ENCODE assay signal across 8 cellular contexts in genomic region chr9:109014267-109015025, GRCh38. TPM values are rescaled to one million over a fixed set of nuclear protein-coding genes. Genes with fewer than 3 reads are reported as not detected.
DNase-seq lines count a peak whose midpoint lies in the region; ATAC-seq and TF ChIP-seq lines count a peak whose summit lies in the region.

No MANE protein-coding gene starts in this region.

- H3K36me3 ChIP-seq in lower lobe of right lung, result peaks cover under 1% of the 10 kb centered on the region
- H3K36me3 ChIP-seq in OCI-LY7 (ENCODE audit: insufficient read depth, low read length), result peaks cover 24% of the 10 kb centered on the region

- H3K27me3 ChIP-seq in lower lobe of right lung (ENCODE audit: low read depth), result no peaks in the 10 kb centered on the region

- H3K4me3 Mint-ChIP-seq in activated naive CD4-positive, alpha-beta T cell treated with anti-CD3 and anti-CD28 coated beads, Interleukin-2, amount 50 U/mL, for 24 hours, result peak overlapping the region; percentile 90
- H3K4me3 Mint-ChIP-seq in central memory CD8-positive, alpha-beta T cell, result peak overlapping the region; percentile 97
- peak overlapping the region; percentile 98 for H3K4me3 Mint-ChIP-seq in type B pancreatic cell

- TF ChIP-seq CTCF in lower lobe of right lung (IDR thresholded peaks at IDR 0.05) (no peak), type B pancreatic cell (conservative IDR thresholded peaks at IDR 0.05) (no peak), OCI-LY7 (conservative IDR thresholded peaks at IDR 0.05; ENCODE audit: low read length) (no peak)

- no peaks in the 10 kb centered on the region for H3K27me3 Mint-ChIP-seq in activated naive CD4-positive, alpha-beta T cell treated with anti-CD3 and anti-CD28 coated beads, Interleukin-2, amount 50 U/mL, for 24 hours
- H3K27me3 Mint-ChIP-seq in central memory CD8-positive, alpha-beta T cell, result no peaks in the 10 kb centered on the region
- no peaks in the 10 kb centered on the region for H3K27me3 Mint-ChIP-seq in type B pancreatic cell

- CTCF ChIA-PET in OCI-LY7 (lab: Charles Lee; ENCODE audit: unreplicated experiment), result no interaction called here

- peaks cover 23% of the 10 kb centered on the region; the same call in 1 of the 2 replicates for H3K79me2 ChIP-seq in OCI-LY7 (ENCODE audit: insufficient read depth, low read depth, low read length)

- peaks cover 2% of the 10 kb centered on the region for H3K36me3 Mint-ChIP-seq in activated naive CD4-positive, alpha-beta T cell treated with anti-CD3 and anti-CD28 coated beads, Interleukin-2, amount 50 U/mL, for 24 hours
- peaks cover 3% of the 10 kb centered on the region for H3K36me3 Mint-ChIP-seq in central memory CD8-positive, alpha-beta T cell (ENCODE audit: insufficient read depth)
- H3K36me3 Mint-ChIP-seq in type B pancreatic cell, result peaks cover 11% of the 10 kb centered on the region

- peaks cover 15% of the 10 kb centered on the region for H4K20me1 ChIP-seq in OCI-LY7 (ENCODE audit: insufficient read depth, low read length)

- H3K4me3 ChIP-seq in lower lobe of right lung, result peak overlapping the region; percentile 87
- no peak overlapping the region for H3K4me3 ChIP-seq in OCI-LY7 (ENCODE audit: low read depth, low read length, poor library complexity, severe bottlenecking)

- intact Hi-C loops in lower lobe of right lung (cut with DNase I) (no loop called here), OCI-LY7 (cut with micrococcal nuclease; ENCODE audit: unreplicated experiment) (no loop called here)

- ATAC-seq in central memory CD8-positive, alpha-beta T cell (replicated peaks; ENCODE audit: extremely low read depth, poor library complexity, severe bottlenecking), result no peak
- peak in 1 of 2 donors; percentile 4 for ATAC-seq in lower lobe of right lung
- no peak for ATAC-seq in GM18907 (IDR thresholded peaks at IDR 0.05; ENCODE audit: unreplicated experiment)

- H3K27ac Mint-ChIP-seq in activated naive CD4-positive, alpha-beta T cell treated with anti-CD3 and anti-CD28 coated beads, Interleukin-2, amount 50 U/mL, for 24 hours, result no peak overlapping the region
- H3K27ac Mint-ChIP-seq in central memory CD8-positive, alpha-beta T cell (ENCODE audit: low read depth), result peak overlapping the region; percentile 82
- H3K27ac Mint-ChIP-seq in type B pancreatic cell, result peak overlapping the region; percentile 99

- H2AFZ ChIP-seq in OCI-LY7 (ENCODE audit: low read length), result no peak overlapping the region

- H3K9me2 ChIP-seq in OCI-LY7 (ENCODE audit: insufficient read depth, low read length), result no peaks in the 10 kb centered on the region

- H3K4me1 ChIP-seq in lower lobe of right lung, result peaks cover 58% of the 10 kb centered on the region
- peaks cover 33% of the 10 kb centered on the region for H3K4me1 ChIP-seq in OCI-LY7 (ENCODE audit: insufficient read depth, low read length, poor library complexity, severe bottlenecking)

- no TSS peak for BruUV-seq in OCI-LY7 (replicated peaks; lab: Mats Ljungman, UMichigan)

- H3K9me3 ChIP-seq in lower lobe of right lung (no peaks in the 10 kb centered on the region), OCI-LY7 (ENCODE audit: low read length) (no peaks in the 10 kb centered on the region)

- no peak overlapping the region for H3K4me2 ChIP-seq in OCI-LY7 (ENCODE audit: low read length)

- H3K4me1 Mint-ChIP-seq in activated naive CD4-positive, alpha-beta T cell treated with anti-CD3 and anti-CD28 coated beads, Interleukin-2, amount 50 U/mL, for 24 hours, result peaks cover 34% of the 10 kb centered on the region
- peaks cover 24% of the 10 kb centered on the region for H3K4me1 Mint-ChIP-seq in central memory CD8-positive, alpha-beta T cell
- H3K4me1 Mint-ChIP-seq in type B pancreatic cell (ENCODE audit: unreplicated experiment), result peaks cover 40% of the 10 kb centered on the region

- DNase-seq in activated naive CD4-positive, alpha-beta T cell treated with anti-CD3 and anti-CD28 coated beads, Interleukin-2, amount 50 U/mL, for 16 hours, result no peak
- DNase-seq in central memory CD8-positive, alpha-beta T cell (ENCODE audit: low spot score in 2 of 2), result no peak
- DNase-seq in lower lobe of right lung (no peak), type B pancreatic cell (ENCODE audit: extremely low spot score, unreplicated experiment) (no peak), OCI-LY7 (ENCODE audit: low spot score) (no peak), HCEC 1CT (no peak)

- no peaks in the 10 kb centered on the region for H3K9me3 Mint-ChIP-seq in activated naive CD4-positive, alpha-beta T cell treated with anti-CD3 and anti-CD28 coated beads, Interleukin-2, amount 50 U/mL, for 24 hours
- H3K9me3 Mint-ChIP-seq in central memory CD8-positive, alpha-beta T cell, result no peaks in the 10 kb centered on the region
- H3K9me3 Mint-ChIP-seq in type B pancreatic cell, result no peaks in the 10 kb centered on the region

- POLR2A ChIA-PET in OCI-LY7 (lab: Charles Lee), result interaction anchor here (1.0 to 1.2 kb wide), 2 partner anchors 9 to 33 kb away, joined by 3 read pairs; no protein-coding TSS in a partner anchor

- H3K27ac ChIP-seq in lower lobe of right lung, result peak overlapping the region; percentile 87
- no peak overlapping the region for H3K27ac ChIP-seq in OCI-LY7 (ENCODE audit: low read depth, low read length, poor library complexity, severe bottlenecking)

RNA-seq across cellular contexts. Expression of gene CTNNAL1, which starts 1.1 kb away (rescaled TPM):
- total RNA-seq in lower lobe of right lung (35.2 TPM), type B pancreatic cell (ENCODE audit: low replicate concordance) (29.7 and 36.0 TPM in 2 replicates), OCI-LY7 (2022) (35.3 and 38.5 TPM in 2 replicates)
- total RNA-seq in OCI-LY7 (2014; rRNA removed; shearing (Covaris generic)), result 31.2 and 32.0 TPM in 2 replicates
